Comparison of ENCODE assay signal across 8 cellular contexts in the genomic region with DNA sequence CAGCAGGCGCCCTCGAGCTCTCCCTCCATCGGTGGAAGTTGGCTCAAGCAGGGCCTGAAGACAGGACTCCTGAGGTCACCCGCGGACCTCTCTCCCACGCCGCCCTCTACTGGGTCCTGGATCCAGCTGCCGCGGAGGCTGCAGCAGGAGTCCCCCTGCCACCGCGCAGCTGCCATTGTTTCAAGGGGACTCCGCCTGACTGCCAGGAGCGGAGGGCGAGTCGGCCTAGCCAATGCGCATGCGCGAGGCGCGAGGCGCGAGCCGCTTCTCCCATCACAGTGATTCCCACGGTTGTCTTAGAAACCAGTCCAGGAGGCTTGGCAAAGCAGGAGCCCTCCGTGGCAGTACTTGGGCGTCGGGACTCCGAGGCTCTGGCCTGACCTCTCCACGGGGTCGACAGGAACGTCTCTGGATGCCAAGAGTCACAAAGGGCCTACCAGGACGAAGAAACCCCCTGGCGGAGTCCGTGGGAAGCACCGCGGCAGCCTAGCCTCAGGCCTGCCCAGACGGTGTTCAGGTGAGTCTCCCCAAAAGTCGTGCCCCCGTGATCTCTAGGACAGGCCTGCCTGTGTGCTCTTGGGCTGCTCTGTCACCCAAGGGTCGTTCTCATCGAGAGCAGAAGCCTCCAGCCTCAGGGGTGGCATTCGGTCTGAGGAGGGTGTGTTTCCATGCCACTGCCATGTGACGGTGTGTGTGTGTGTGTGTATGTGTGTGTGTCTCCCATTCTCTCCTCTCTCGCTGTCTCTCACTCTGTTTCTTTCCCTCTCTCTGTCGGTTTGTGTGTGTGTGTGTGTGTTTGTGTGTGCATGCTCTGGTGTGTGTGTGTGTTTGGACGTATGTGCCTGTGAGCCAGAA.
DNase-seq lines count a peak whose midpoint lies in the region; ATAC-seq and TF ChIP-seq lines count a peak whose summit lies in the region.

No MANE protein-coding gene starts in this region.

- H3K9me3 Mint-ChIP-seq in CD8-positive, alpha-beta memory T cell, result no peaks in the 10 kb centered on the region
- no peaks in the 10 kb centered on the region for H3K9me3 Mint-ChIP-seq in effector memory CD8-positive, alpha-beta T cell
- no peaks in the 10 kb centered on the region for H3K9me3 Mint-ChIP-seq in naive thymus-derived CD8-positive, alpha-beta T cell

- no peaks in the 10 kb centered on the region for H3K79me2 ChIP-seq in KMS-11 (ENCODE audit: insufficient read depth, low read depth)
- no peaks in the 10 kb centered on the region for H3K79me2 ChIP-seq in PC-3 (ENCODE audit: low read length)

- DNase-seq in CD8-positive, alpha-beta memory T cell, result peak; percentile 33 to 79 (median 63)
- DNase-seq in activated CD4-positive, alpha-beta T cell treated with anti-CD3 and anti-CD28 coated beads, Interleukin-2, amount 50 U/mL, for 24 hours (ENCODE audit: low read depth in 1 of 2, low spot score in 1 of 2), result peak; percentile 35 to 55
- peak; percentile 33 to 56 (median 40) for DNase-seq in effector memory CD8-positive, alpha-beta T cell
- DNase-seq in naive thymus-derived CD8-positive, alpha-beta T cell, result peak; percentile 27 to 77 (median 59)
- DNase-seq in PC-3, result no peak

- no peaks in the 10 kb centered on the region for H3K9me2 ChIP-seq in PC-3 (replicated peaks; ENCODE audit: low read length)

- no TSS peak for BruUV-seq in PC-3 (replicated peaks; lab: Mats Ljungman, UMichigan)

- peaks cover 7 to 13% of the 10 kb centered on the region in 2 donors for H3K27me3 Mint-ChIP-seq in CD8-positive, alpha-beta memory T cell
- H3K27me3 Mint-ChIP-seq in effector memory CD8-positive, alpha-beta T cell, result peaks cover 7 to 41% of the 10 kb centered on the region in 2 donors
- H3K27me3 Mint-ChIP-seq in naive thymus-derived CD8-positive, alpha-beta T cell, result peaks cover 0 to 13% (median 7%) of the 10 kb centered on the region in 5 donors

- H3K4me1 Mint-ChIP-seq in CD8-positive, alpha-beta memory T cell, result peaks cover 18 to 41% (median 23%) of the 10 kb centered on the region in 3 donors
- peaks cover 14 to 20% of the 10 kb centered on the region in 2 donors for H3K4me1 Mint-ChIP-seq in effector memory CD8-positive, alpha-beta T cell (ENCODE audit: low read depth in 2 of 2)
- peaks cover 12 to 33% (median 19%) of the 10 kb centered on the region in 4 donors for H3K4me1 Mint-ChIP-seq in naive thymus-derived CD8-positive, alpha-beta T cell

- H3K4me3 Mint-ChIP-seq in CD8-positive, alpha-beta memory T cell, result peak overlapping the region; percentile 62 to 87 (median 74)
- peak overlapping the region; percentile 53 to 72 for H3K4me3 Mint-ChIP-seq in effector memory CD8-positive, alpha-beta T cell
- peak overlapping the region; percentile 62 to 84 (median 79) for H3K4me3 Mint-ChIP-seq in naive thymus-derived CD8-positive, alpha-beta T cell

- TF ChIP-seq CTCF in KMS-11 (conservative IDR thresholded peaks at IDR 0.05; ENCODE audit: low read depth, low read length) (0 out of 2 replicates have a peak, but pooled peaks have one; percentile 16), PC-3 (conservative IDR thresholded peaks at IDR 0.05; ENCODE audit: low read depth, low read length) (no peak)

- no peak overlapping the region for H3K27ac ChIP-seq in CD8-positive, alpha-beta memory T cell (ENCODE audit: low read depth, low read length)
- no peak overlapping the region for H3K27ac ChIP-seq in KMS-11
- H3K27ac ChIP-seq in subcutaneous abdominal adipose tissue (ENCODE audit: low read depth, low read length), result no peak overlapping the region
- H3K27ac ChIP-seq in PC-3 (ENCODE audit: low read length), result no peak overlapping the region

- peak; percentile 81 for ATAC-seq in GM21381 (IDR thresholded peaks at IDR 0.05; ENCODE audit: unreplicated experiment)
- peak; percentile 83 for ATAC-seq in effector memory CD8-positive, alpha-beta T cell (replicated peaks)
- peak; percentile 85 to 87 for ATAC-seq in naive thymus-derived CD8-positive, alpha-beta T cell
- no peak for ATAC-seq in PC-3

- H3F3A ChIP-seq in PC-3 (ENCODE audit: low read length, unreplicated experiment), result no peaks in the 10 kb centered on the region

- peak overlapping the region; percentile 43 for H3K4me3 ChIP-seq in CD8-positive, alpha-beta memory T cell (ENCODE audit: low read length)
- no peak overlapping the region for H3K4me3 ChIP-seq in KMS-11 (IDR thresholded peaks at IDR 0.05; ENCODE audit: insufficient read depth, low read depth, low read length)
- H3K4me3 ChIP-seq in subcutaneous abdominal adipose tissue (ENCODE audit: low read depth in 1 of 5, low read length in 5 of 5), result peak overlapping the region in 4 of 5 donors; percentile 43 to 64 (median 50)
- H3K4me3 ChIP-seq in PC-3 (ENCODE audit: low read length), result no peak overlapping the region

- H4K20me1 ChIP-seq in KMS-11 (ENCODE audit: insufficient read depth) (no peaks in the 10 kb centered on the region), PC-3 (ENCODE audit: low read length) (no peaks in the 10 kb centered on the region)

- H3K36me3 Mint-ChIP-seq in CD8-positive, alpha-beta memory T cell, result no peaks in the 10 kb centered on the region
- H3K36me3 Mint-ChIP-seq in effector memory CD8-positive, alpha-beta T cell (ENCODE audit: insufficient read depth), result no peaks in the 10 kb centered on the region
- H3K36me3 Mint-ChIP-seq in naive thymus-derived CD8-positive, alpha-beta T cell, result no peaks in the 10 kb centered on the region

- no peaks in the 10 kb centered on the region for H3K27me3 ChIP-seq in CD8-positive, alpha-beta memory T cell (ENCODE audit: insufficient read depth, low read length, poor library complexity, severe bottlenecking)
- no peaks in the 10 kb centered on the region for H3K27me3 ChIP-seq in KMS-11 (ENCODE audit: insufficient read depth, low read depth)
- H3K27me3 ChIP-seq in subcutaneous abdominal adipose tissue (ENCODE audit: control insufficient read depth in 5 of 5, insufficient read depth in 4 of 5, low read length in 5 of 5), result peaks cover 0 to 3% (median 0%) of the 10 kb centered on the region in 5 donors
- no peaks in the 10 kb centered on the region for H3K27me3 ChIP-seq in PC-3 (ENCODE audit: low read length)

- peak overlapping the region; percentile 47 for H2AFZ ChIP-seq in KMS-11 (ENCODE audit: low read depth)
- H2AFZ ChIP-seq in PC-3 (ENCODE audit: low read length), result no peak overlapping the region

- peak overlapping the region in 5 of 8 donors; percentile 23 to 86 (median 61) for H3K27ac Mint-ChIP-seq in CD8-positive, alpha-beta memory T cell
- peak overlapping the region; percentile 28 to 34 for H3K27ac Mint-ChIP-seq in effector memory CD8-positive, alpha-beta T cell
- H3K27ac Mint-ChIP-seq in naive thymus-derived CD8-positive, alpha-beta T cell, result peak overlapping the region in 6 of 10 donors; percentile 4 to 78 (median 38)

- intact Hi-C loops in PC-3 (cut with micrococcal nuclease), result no loop called here

- POLR2A ChIA-PET in CD8-positive, alpha-beta memory T cell (lab: Charles Lee), result interaction anchor here (0.6 kb wide), 1 partner anchor 319 kb away, joined by 6 read pairs; no protein-coding TSS in a partner anchor
- POLR2A ChIA-PET in naive thymus-derived CD8-positive, alpha-beta T cell (lab: Charles Lee), result no interaction called here
- POLR2A ChIA-PET in PC-3 (lab: Charles Lee; ENCODE audit: unreplicated experiment), result no interaction called here

- H3K4me2 ChIP-seq in KMS-11, result no peak overlapping the region
- H3K4me2 ChIP-seq in PC-3 (ENCODE audit: low read length), result no peak overlapping the region

- no peaks in the 10 kb centered on the region for H3K4me1 ChIP-seq in CD8-positive, alpha-beta memory T cell (ENCODE audit: insufficient read depth, low read length)
- peaks cover 11% of the 10 kb centered on the region for H3K4me1 ChIP-seq in KMS-11 (ENCODE audit: low read depth, poor library complexity, severe bottlenecking)
- peaks cover 1 to 14% (median 7%) of the 10 kb centered on the region in 5 donors for H3K4me1 ChIP-seq in subcutaneous abdominal adipose tissue (ENCODE audit: control insufficient read depth in 5 of 5, insufficient read depth in 5 of 5, low read length in 5 of 5)
- H3K4me1 ChIP-seq in PC-3 (ENCODE audit: insufficient read depth, low read length), result no peaks in the 10 kb centered on the region

- H3K9ac ChIP-seq in KMS-11 (no peak overlapping the region), subcutaneous abdominal adipose tissue (ENCODE audit: low read length in 5 of 5) (peak overlapping the region in 1 of 5 donors; percentile 10), PC-3 (ENCODE audit: low read length) (no peak overlapping the region)

- no peaks in the 10 kb centered on the region for H3K9me3 ChIP-seq in CD8-positive, alpha-beta memory T cell (ENCODE audit: low read length)
- no peaks in the 10 kb centered on the region for H3K9me3 ChIP-seq in subcutaneous abdominal adipose tissue (ENCODE audit: control insufficient read depth in 5 of 5, low read length in 5 of 5)
- no peaks in the 10 kb centered on the region for H3K9me3 ChIP-seq in PC-3 (ENCODE audit: low read length)

- H3K36me3 ChIP-seq in CD8-positive, alpha-beta memory T cell (ENCODE audit: insufficient read depth, low read length), result no peaks in the 10 kb centered on the region
- H3K36me3 ChIP-seq in KMS-11 (ENCODE audit: insufficient read depth) (no peaks in the 10 kb centered on the region), subcutaneous abdominal adipose tissue (ENCODE audit: control insufficient read depth in 5 of 5, insufficient read depth in 5 of 5, low read length in 5 of 5) (no peaks in the 10 kb centered on the region), PC-3 (ENCODE audit: low read depth, low read length) (no peaks in the 10 kb centered on the region)

- CTCF ChIA-PET in CD8-positive, alpha-beta memory T cell (lab: Charles Lee), result interaction anchor here (1.0 kb wide), 1 partner anchor 376 kb away, joined by 3 read pairs; no protein-coding TSS in a partner anchor
- CTCF ChIA-PET in PC-3 (lab: Charles Lee), result no interaction called here

Comparison
In these comparisons a context has a peak if more than half of its experiments do, and no peak if none do; other contexts are left out.
1. H3K4me3 ChIP-seq: peak in CD8-positive, alpha-beta memory T cell (single experiment) and subcutaneous abdominal adipose tissue (4 of 5); none in KMS-11 (single experiment) and PC-3 (single experiment).
2. Peak in every context shown above with its lines, with median percentiles within 50 percentile points of each other: H3K27ac Mint-ChIP-seq and H3K4me3 Mint-ChIP-seq.